ENCODE assay signal across 8 cellular contexts in the genomic region with DNA sequence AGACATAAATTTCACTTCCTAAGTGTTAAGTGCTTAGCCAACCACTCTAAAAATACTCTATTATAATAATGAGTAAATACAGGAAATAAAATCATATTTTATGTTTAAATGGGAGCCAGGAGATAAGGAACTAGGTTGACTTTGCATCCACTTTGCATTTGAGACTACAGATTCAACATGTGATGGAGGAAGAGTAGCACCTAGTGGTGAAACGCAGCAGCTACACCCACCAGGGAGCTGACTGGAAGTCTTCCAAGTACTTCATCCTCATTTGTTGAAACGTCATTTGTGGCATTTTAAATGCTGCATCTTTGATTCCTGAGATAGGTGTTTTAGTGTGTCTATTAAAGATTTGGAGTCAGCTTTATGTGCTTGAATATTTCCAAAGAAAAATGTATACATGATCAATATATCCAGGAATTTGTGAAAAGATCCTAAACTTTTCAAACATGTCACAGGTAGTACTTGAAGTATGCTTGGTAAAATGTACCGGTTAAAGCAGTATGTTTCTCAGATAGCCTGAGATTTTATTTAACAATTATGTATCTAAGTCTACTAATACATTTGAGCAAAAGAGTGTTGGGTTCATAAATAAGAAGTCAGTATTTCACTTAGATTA. TPM values are rescaled to one million over a fixed set of nuclear protein-coding genes. Genes with fewer than 3 reads are reported as not detected.
A peak's percentile ranks its signal among the peaks of the same experiment; 100 is the strongest.
DNase-seq lines count a peak whose midpoint lies in the region; ATAC-seq and TF ChIP-seq lines count a peak whose summit lies in the region.

No MANE protein-coding gene starts in this region.

- H3K36me3 ChIP-seq in CD8-positive, alpha-beta T cell (ENCODE audit: insufficient read depth, low read length) = no peaks in the 10 kb centered on the region
- H3K36me3 ChIP-seq in mesenchymal stem cell (ENCODE audit: control insufficient read depth in 1 of 2, insufficient read depth in 2 of 2, low read depth in 1 of 2, low read length in 2 of 2) = no peaks in the 10 kb centered on the region

- H3K36me3 Mint-ChIP-seq in CD8-positive, alpha-beta T cell = peaks cover 2% of the 10 kb centered on the region

- no peaks in the 10 kb centered on the region for H3K79me1 ChIP-seq in mesenchymal stem cell (replicated peaks; ENCODE audit: low read length, poor library complexity, severe bottlenecking)

- H2BK15ac ChIP-seq in mesenchymal stem cell (ENCODE audit: low read depth, poor library complexity, severe bottlenecking) = no peak overlapping the region

- H3K9me3 ChIP-seq in CD8-positive, alpha-beta T cell (ENCODE audit: low read length) = no peaks in the 10 kb centered on the region
- peaks cover 6% of the 10 kb centered on the region for H3K9me3 ChIP-seq in mesenchymal stem cell (ENCODE audit: control insufficient read depth, low read length)

- peak; percentile 92 for ATAC-seq in CD8-positive, alpha-beta T cell
- ATAC-seq in GM19397 (IDR thresholded peaks at IDR 0.05; ENCODE audit: unreplicated experiment) (peak; percentile 93), HG03442 (IDR thresholded peaks at IDR 0.05; ENCODE audit: unreplicated experiment) (peak; percentile 95)

- no peak overlapping the region for H3K4me2 ChIP-seq in mesenchymal stem cell (ENCODE audit: low read length, poor library complexity, severe bottlenecking)

- WGBS in mesenchymal stem cell = 0% methylated on average over 2 of the region's 3 CpGs

- CTCF ChIA-PET in CD8-positive, alpha-beta T cell (lab: Charles Lee) = interaction anchor here (0.6 to 5.3 kb wide), 29 partner anchors 9 to 1207 kb away, joined by 3 to 63 read pairs (median 4); no protein-coding TSS in a partner anchor

- no peak overlapping the region for H3K27ac Mint-ChIP-seq in CD8-positive, alpha-beta T cell

- H2BK120ac ChIP-seq in mesenchymal stem cell (ENCODE audit: low read depth, low read length) = no peak overlapping the region

- H3K9ac ChIP-seq in mesenchymal stem cell (ENCODE audit: low read length) = no peak overlapping the region

- no peaks in the 10 kb centered on the region for H3K27me3 ChIP-seq in CD8-positive, alpha-beta T cell (ENCODE audit: insufficient read depth, low read length)
- H3K27me3 ChIP-seq in mesenchymal stem cell (ENCODE audit: control insufficient read depth in 1 of 2, insufficient read depth in 1 of 2, low read length in 2 of 2) = peaks cover 0 to 17% of the 10 kb centered on the region in 2 experiments

- no peak overlapping the region for H4K91ac ChIP-seq in mesenchymal stem cell (ENCODE audit: low read length)

- no peak overlapping the region for H2BK5ac ChIP-seq in mesenchymal stem cell (ENCODE audit: low read depth, low read length, poor library complexity, severe bottlenecking)

- no peak overlapping the region for H3K14ac ChIP-seq in mesenchymal stem cell (ENCODE audit: low read length in 2 of 2)

- peaks cover 14% of the 10 kb centered on the region for H3K27me3 Mint-ChIP-seq in CD8-positive, alpha-beta T cell (ENCODE audit: low read depth)

- no peak overlapping the region for H3K4ac ChIP-seq in mesenchymal stem cell (ENCODE audit: low read depth in 1 of 2, low read length in 2 of 2)

- POLR2A ChIA-PET in CD8-positive, alpha-beta T cell (lab: Charles Lee) = interaction anchor here (1.1 kb wide), 1 partner anchor 18 kb away, joined by 5 read pairs; no protein-coding TSS in a partner anchor

- peak; percentile 99 for TF ChIP-seq CTCF in CD8-positive, alpha-beta T cell (IDR thresholded peaks at IDR 0.05)

- no peak overlapping the region for H3K23ac ChIP-seq in mesenchymal stem cell (ENCODE audit: low read length in 2 of 2)

- H2AK5ac ChIP-seq in mesenchymal stem cell (ENCODE audit: low read length, severe bottlenecking) = no peak overlapping the region

- no peak overlapping the region for H3K4me3 Mint-ChIP-seq in CD8-positive, alpha-beta T cell

- H3K4me3 ChIP-seq in CD8-positive, alpha-beta T cell (ENCODE audit: low read depth, low read length) = no peak overlapping the region
- no peak overlapping the region for H3K4me3 ChIP-seq in mesenchymal stem cell (ENCODE audit: insufficient read depth in 1 of 2, low read depth in 1 of 2, low read length in 2 of 2)

- no peaks in the 10 kb centered on the region for H3K4me1 ChIP-seq in CD8-positive, alpha-beta T cell (ENCODE audit: insufficient read depth, low read length)
- peaks cover 2% of the 10 kb centered on the region for H3K4me1 ChIP-seq in mesenchymal stem cell (ENCODE audit: control insufficient read depth, insufficient read depth, low read depth, low read length)

- peak; percentile 38 to 75 (median 59) for DNase-seq in CD8-positive, alpha-beta T cell
- DNase-seq in NCI-H774 (lab: John Stamatoyannopoulos, UW) (peak; percentile 34), ecto neural progenitor cell (ENCODE audit: low spot score) (peak; percentile 71), mesenchymal stem cell (peak; percentile 79)
- peak; percentile 61 to 62 for DNase-seq in activated CD4-positive, alpha-beta T cell treated with anti-CD3 and anti-CD28 coated beads, Interleukin-2, amount 50 U/mL, for 4 hours
- DNase-seq in stimulated activated CD8-positive, alpha-beta memory T cell treated with anti-CD3 and anti-CD28 coated beads, Interleukin-7, amount 100 ng/mL, for 1 hour (ENCODE audit: low read depth in 2 of 2) = peak; percentile 40 to 50

- no peak overlapping the region for H2AFZ ChIP-seq in mesenchymal stem cell (ENCODE audit: low read depth, low read length)

- no peak overlapping the region for H2BK12ac ChIP-seq in mesenchymal stem cell (ENCODE audit: low read length in 2 of 2)

- no peak overlapping the region for H4K8ac ChIP-seq in mesenchymal stem cell (ENCODE audit: low read length)

- H3K4me1 Mint-ChIP-seq in CD8-positive, alpha-beta T cell (ENCODE audit: low read depth) = no peaks in the 10 kb centered on the region

- H3K27ac ChIP-seq in CD8-positive, alpha-beta T cell (ENCODE audit: low read depth, low read length) = no peak overlapping the region
- no peak overlapping the region for H3K27ac ChIP-seq in mesenchymal stem cell (ENCODE audit: low read length, poor library complexity, severe bottlenecking)

- intact Hi-C loops in CD8-positive, alpha-beta T cell (cut with DNase I, micrococcal nuclease) = loop anchor here (1.0 to 5.0 kb wide), 13 partner anchors 17 to 1531 kb away; a partner anchor contains a TSS

- H3K9me3 Mint-ChIP-seq in CD8-positive, alpha-beta T cell = peaks cover 12% of the 10 kb centered on the region

- H3K18ac ChIP-seq in mesenchymal stem cell (ENCODE audit: low read depth in 1 of 2, low read length in 2 of 2) = no peak overlapping the region

RNA-seq across cellular contexts. Expression of a gene that starts 17.4 kb away (rescaled TPM):
- 1 to 10 TPM; 2.4 to 2.6 TPM for total RNA-seq in CD8-positive, alpha-beta T cell
- 51.9 TPM for polyA plus RNA-seq in mesenchymal stem cell (2013, experiment 1 of 2)
- polyA plus RNA-seq in mesenchymal stem cell (2013, experiment 2 of 2) = 53.8 TPM

RNA-seq across cellular contexts. Expression of a gene that starts 44.7 kb away (rescaled TPM):
- total RNA-seq in CD8-positive, alpha-beta T cell = not detected
- not detected for polyA plus RNA-seq in mesenchymal stem cell (2013, experiment 1 of 2)
- not detected for polyA plus RNA-seq in mesenchymal stem cell (2013, experiment 2 of 2)
